23 cellular contexts compared by ENCODE assay signal in genomic region chr7:133099887-133100286, GRCh38.
"Had no signal": no experiment of that assay in that cellular context is flagged by ENCODE, and none has a peak within 500 bp of the region (broad histone marks: within the 10 kb centered on the region; RNA-seq: fewer than 3 reads in every experiment).

No MANE protein-coding gene starts in this region.

- ATAC-seq: left cardiac atrium; left lobe of liver; mucosa of descending colon; naive thymus-derived CD4-positive, alpha-beta T cell; natural killer cell treated with Interleukin-12 subunit alpha and Interleukin-12 subunit beta and Interleukin-15 and Interleukin-18, amount 100 ng/mL, for 72 hours; sciatic nerve had no signal

- H3K4me3 Mint-ChIP-seq: naive thymus-derived CD4-positive, alpha-beta T cell; natural killer cell treated with Interleukin-12 subunit alpha and Interleukin-12 subunit beta and Interleukin-15 and Interleukin-18, amount 100 ng/mL, for 72 hours; stimulated activated naive CD8-positive, alpha-beta T cell treated with anti-CD3 and anti-CD28 coated beads, Interleukin-15, Interleukin-2, amounts not matched to agents 100 ng/mL and 50 ng/mL, for 24 hours; type B pancreatic cell had no signal

- H3K27ac ChIP-seq: ovary, right atrium auricular region, skin epidermis, tibial nerve, uterus had no signal

- DNase-seq: hippocampal formation; kidney glomerular epithelial cell; left cardiac atrium; midbrain; mucosa of descending colon; naive thymus-derived CD4-positive, alpha-beta T cell; ovary; stimulated activated CD4-positive, alpha-beta T cell treated with anti-CD3 and anti-CD28 coated beads, Interleukin-12 subunit alpha, Interleukin-12 subunit beta, amount 100 ng/mL, for 4 hours; stimulated activated CD4-positive, alpha-beta T cell treated with anti-CD3 and anti-CD28 coated beads, Interleukin-15, amount 100 ng/mL, for 24 hours; stimulated activated CD4-positive, alpha-beta T cell treated with anti-CD3 and anti-CD28 coated beads, Interleukin-2, amount 100 ng/mL, for 24 hours; stimulated activated CD4-positive, alpha-beta T cell treated with anti-CD3 and anti-CD28 coated beads, Interleukin-4, amount 100 ng/mL, for 1 hour; stimulated activated naive CD4-positive, alpha-beta T cell; uterus had no signal

- H3K36me3 Mint-ChIP-seq: naive thymus-derived CD4-positive, alpha-beta T cell; natural killer cell treated with Interleukin-12 subunit alpha and Interleukin-12 subunit beta and Interleukin-15 and Interleukin-18, amount 100 ng/mL, for 72 hours; type B pancreatic cell had no signal

- H3K4me1 ChIP-seq: right atrium auricular region, tibial nerve, uterus had no signal

- H3K27ac Mint-ChIP-seq: naive thymus-derived CD4-positive, alpha-beta T cell; natural killer cell treated with Interleukin-12 subunit alpha and Interleukin-12 subunit beta and Interleukin-15 and Interleukin-18, amount 100 ng/mL, for 72 hours; progenitor cell of endocrine pancreas; stimulated activated naive CD8-positive, alpha-beta T cell treated with anti-CD3 and anti-CD28 coated beads, Interleukin-15, Interleukin-2, amounts not matched to agents 100 ng/mL and 50 ng/mL, for 24 hours; type B pancreatic cell had no signal

- H3K27me3 ChIP-seq: ovary, right atrium auricular region, tibial nerve, uterus had no signal

- H3K27me3 Mint-ChIP-seq: progenitor cell of endocrine pancreas had no signal

- H3K4me1 Mint-ChIP-seq: naive thymus-derived CD4-positive, alpha-beta T cell had no signal

- H3K9me3 Mint-ChIP-seq: naive thymus-derived CD4-positive, alpha-beta T cell; natural killer cell treated with Interleukin-12 subunit alpha and Interleukin-12 subunit beta and Interleukin-15 and Interleukin-18, amount 100 ng/mL, for 72 hours; stimulated activated naive CD8-positive, alpha-beta T cell treated with anti-CD3 and anti-CD28 coated beads, Interleukin-15, Interleukin-2, amounts not matched to agents 100 ng/mL and 50 ng/mL, for 24 hours; type B pancreatic cell had no signal

- H3K36me3 ChIP-seq: ovary, right atrium auricular region, tibial nerve, uterus had no signal

- H3K4me3 ChIP-seq: lung, mucosa of descending colon, ovary, right atrium auricular region, skin epidermis, tibial nerve, uterus had no signal

- H3K9me3 ChIP-seq: mucosa of descending colon, ovary, right atrium auricular region, tibial nerve, uterus had no signal
